Comparison of ENCODE assay signal across 31 cellular contexts in genomic region chr13:76715621-76716020, GRCh38.
DNase-seq lines count a peak whose midpoint lies in the region; ATAC-seq and TF ChIP-seq lines count a peak whose summit lies in the region.
"Had no signal": no experiment of that assay in that cellular context is flagged by ENCODE, and none has a peak within 500 bp of the region (broad histone marks: within the 10 kb centered on the region; RNA-seq: fewer than 3 reads in every experiment).

No MANE protein-coding gene starts in this region.

- POLR2A ChIA-PET in CD4-positive, alpha-beta memory T cell (lab: Charles Lee; ENCODE audit: partially characterized antibody), result no interaction called here

- no peaks in the 10 kb centered on the region for H3K36me3 ChIP-seq in HUES64 (ENCODE audit: insufficient read depth, low read length)
- no peaks in the 10 kb centered on the region for H3K36me3 ChIP-seq in CD4-positive, alpha-beta memory T cell (ENCODE audit: insufficient read depth, low read length)
- H3K36me3 ChIP-seq: breast epithelium, heart left ventricle, Peyer's patch, right atrium auricular region, tibial artery, WERI-Rb-1 had no signal

- 87% methylated on average over 5 of the region's 5 CpGs for WGBS in HUES64

- peak; percentile 44 for ATAC-seq in sciatic nerve
- ATAC-seq in Right ventricle myocardium inferior, result no peak
- ATAC-seq: T-cell had no signal

- no peak overlapping the region for H3K9ac ChIP-seq in HUES64 (ENCODE audit: low read depth, low read length)

- CTCF ChIA-PET in CD4-positive, alpha-beta memory T cell (lab: Charles Lee; ENCODE audit: partially characterized antibody), result no interaction called here

- intact Hi-C loops in sciatic nerve (cut with DNase I), result no loop called here
- intact Hi-C loops in CD4-positive, alpha-beta memory T cell (cut with micrococcal nuclease), result no loop called here
- intact Hi-C loops in activated CD4-positive, alpha-beta T cell treated with anti-CD3 and anti-CD28 coated beads, Interleukin-2, amount 10 ng/mL, durations not matched to agents 24 days and 14 days (cut with micrococcal nuclease), result no loop called here
- intact Hi-C loops in Right ventricle myocardium inferior (cut with DNase I), result loop anchor here (10.0 kb wide), 1 partner anchor 109 kb away; no protein-coding TSS in a partner anchor

- no peaks in the 10 kb centered on the region for H3K4me1 Mint-ChIP-seq in CD4-positive, alpha-beta memory T cell
- H3K4me1 Mint-ChIP-seq in activated CD4-positive, alpha-beta T cell treated with anti-CD3 and anti-CD28 coated beads, Interleukin-2, amount 10 ng/mL, durations not matched to agents 24 days and 14 days, result no peaks in the 10 kb centered on the region
- H3K4me1 Mint-ChIP-seq: T-cell had no signal

- H3K9me3 ChIP-seq in HUES64 (ENCODE audit: insufficient read depth, low read depth, low read length), result no peaks in the 10 kb centered on the region
- H3K9me3 ChIP-seq in CD4-positive, alpha-beta memory T cell (ENCODE audit: control insufficient read depth in 1 of 2, low read length in 2 of 2), result no peaks in the 10 kb centered on the region
- H3K9me3 ChIP-seq: breast epithelium, Caco-2, heart left ventricle, Peyer's patch, right atrium auricular region, tibial artery had no signal

- H3K4me3 ChIP-seq in HUES64 (ENCODE audit: low read length), result no peak overlapping the region
- H3K4me3 ChIP-seq in fibroblast of the aortic adventitia (ENCODE audit: low read depth, low read length), result no peak overlapping the region
- H3K4me3 ChIP-seq in CD4-positive, alpha-beta memory T cell (ENCODE audit: low read length in 2 of 2), result no peak overlapping the region
- H3K4me3 ChIP-seq: breast epithelium, heart left ventricle, Peyer's patch, right atrium auricular region, tibial artery had no signal

- no peak overlapping the region for H3K4me3 Mint-ChIP-seq in CD4-positive, alpha-beta memory T cell
- no peak overlapping the region for H3K4me3 Mint-ChIP-seq in activated CD4-positive, alpha-beta T cell treated with anti-CD3 and anti-CD28 coated beads, Interleukin-2, amount 10 ng/mL, durations not matched to agents 24 days and 14 days
- H3K4me3 Mint-ChIP-seq: nephron, T-cell had no signal

- no peak for TF ChIP-seq CTCF in fibroblast of the aortic adventitia (IDR thresholded peaks at IDR 0.05; ENCODE audit: insufficient read depth, low read length)

- peaks cover 2% of the 10 kb centered on the region in 2 donors for H3K27me3 Mint-ChIP-seq in CD4-positive, alpha-beta memory T cell
- no peaks in the 10 kb centered on the region for H3K27me3 Mint-ChIP-seq in activated CD4-positive, alpha-beta T cell treated with anti-CD3 and anti-CD28 coated beads, Interleukin-2, amount 10 ng/mL, durations not matched to agents 24 days and 14 days

- H3K27ac Mint-ChIP-seq in CD4-positive, alpha-beta memory T cell, result no peak overlapping the region
- no peak overlapping the region for H3K27ac Mint-ChIP-seq in activated CD4-positive, alpha-beta T cell treated with anti-CD3 and anti-CD28 coated beads, Interleukin-2, amount 10 ng/mL, durations not matched to agents 24 days and 14 days
- H3K27ac Mint-ChIP-seq: activated T-helper 2 cell treated with anti-CD3 and anti-CD28 coated beads, Interferon-gamma antibody, Interleukin-2, Interleukin-4, amounts not matched to agents 10 μg/mL and 5 μg/mL and 100 μg/mL, durations not matched to agents 14 hours and 24 hours and 36 hours; T-cell had no signal

- peaks cover 0 to 2% (median 0%) of the 10 kb centered on the region in 8 donors for H3K9me3 Mint-ChIP-seq in CD4-positive, alpha-beta memory T cell
- no peaks in the 10 kb centered on the region for H3K9me3 Mint-ChIP-seq in activated CD4-positive, alpha-beta T cell treated with anti-CD3 and anti-CD28 coated beads, Interleukin-2, amount 10 ng/mL, durations not matched to agents 24 days and 14 days
- H3K9me3 Mint-ChIP-seq: activated T-helper 2 cell treated with anti-CD3 and anti-CD28 coated beads, Interferon-gamma antibody, Interleukin-2, Interleukin-4, amounts not matched to agents 10 μg/mL and 5 μg/mL and 100 μg/mL, durations not matched to agents 14 hours and 24 hours and 36 hours; nephron; T-cell had no signal

- no peaks in the 10 kb centered on the region for H3K36me3 Mint-ChIP-seq in CD4-positive, alpha-beta memory T cell
- no peaks in the 10 kb centered on the region for H3K36me3 Mint-ChIP-seq in activated CD4-positive, alpha-beta T cell treated with anti-CD3 and anti-CD28 coated beads, Interleukin-2, amount 10 ng/mL, durations not matched to agents 24 days and 14 days (ENCODE audit: low read depth)
- H3K36me3 Mint-ChIP-seq: T-cell had no signal

- H3K4me1 ChIP-seq in HUES64 (ENCODE audit: insufficient read depth, low read length), result peaks cover 12% of the 10 kb centered on the region
- H3K4me1 ChIP-seq in CD4-positive, alpha-beta memory T cell (ENCODE audit: insufficient read depth, low read length), result no peaks in the 10 kb centered on the region

- peak; percentile 35 for DNase-seq in AG20443 (ENCODE audit: low spot score)
- DNase-seq in fibroblast of the aortic adventitia (ENCODE audit: low read depth), result peak; percentile 40
- DNase-seq in sciatic nerve (ENCODE audit: low spot score), result no peak
- DNase-seq in CD4-positive, alpha-beta memory T cell, result no peak
- no peak for DNase-seq in activated CD4-positive, alpha-beta T cell treated with anti-CD3 and anti-CD28 coated beads, Interleukin-2, amount 10 ng/mL, durations not matched to agents 24 days and 14 days
- no peak for DNase-seq in Right ventricle myocardium inferior (ENCODE audit: missing footprints)
- DNase-seq: activated CD4-positive, alpha-beta T cell treated with anti-CD3 and anti-CD28 coated beads for 48 hours; activated CD8-positive, alpha-beta memory T cell treated with anti-CD3 and anti-CD28 coated beads for 24 hours; activated naive CD4-positive, alpha-beta T cell treated with anti-CD3 and anti-CD28 coated beads, Interleukin-2, amount 50 U/mL, for 16 hours; activated T-cell treated with anti-CD3 and anti-CD28 coated beads for 4 hours; anterior cingulate cortex; C1 segment of cervical spinal cord; Caco-2; DMS53; heart left ventricle; mammary epithelial cell; NCI-H146; NCI-H446 treated with DMSO at 0.1 percent for 48 hours; NCI-H82; Peyer's patch; posterior cingulate gyrus; SIG-M5; stimulated activated CD4-positive, alpha-beta T cell treated with anti-CD3 and anti-CD28 coated beads, Interleukin-4, amount 100 ng/mL, for 1 hour; T-cell; tibial artery; WERI-Rb-1 had no signal

- H3K27ac ChIP-seq in HUES64 (ENCODE audit: low read depth, low read length), result peak overlapping the region; percentile 24; the same call in 1 of the 2 replicates
- H3K27ac ChIP-seq in CD4-positive, alpha-beta memory T cell (ENCODE audit: low read depth, low read length), result no peak overlapping the region
- H3K27ac ChIP-seq: Peyer's patch, right atrium auricular region, tibial artery, WERI-Rb-1 had no signal

- H3K27me3 ChIP-seq in HUES64 (ENCODE audit: insufficient read depth, low read length), result no peaks in the 10 kb centered on the region
- H3K27me3 ChIP-seq in CD4-positive, alpha-beta memory T cell (ENCODE audit: insufficient read depth, low read length), result no peaks in the 10 kb centered on the region
- H3K27me3 ChIP-seq: breast epithelium, heart left ventricle, Peyer's patch, right atrium auricular region, tibial artery had no signal

Comparison
In these comparisons a context has a peak if more than half of its experiments do, and no peak if none do; other contexts are left out.
1. DNase-seq: peak in AG20443 (single experiment) and fibroblast of the aortic adventitia (single experiment); none in sciatic nerve (single experiment), CD4-positive, alpha-beta memory T cell (0 of 5), activated CD4-positive, alpha-beta T cell treated with anti-CD3 and anti-CD28 coated beads, Interleukin-2, amount 10 ng/mL, durations not matched to agents 24 days and 14 days (single experiment) and Right ventricle myocardium inferior (single experiment).